Comparison of ENCODE assay signal across 7 cellular contexts in genomic region chr17:82593590-82594087, GRCh38. TPM values are rescaled to one million over a fixed set of nuclear protein-coding genes. Genes with fewer than 3 reads are reported as not detected.
DNase-seq lines count a peak whose midpoint lies in the region; ATAC-seq and TF ChIP-seq lines count a peak whose summit lies in the region.

No MANE protein-coding gene starts in this region.

- no peaks in the 10 kb centered on the region for H3K9me3 Mint-ChIP-seq in activated T-helper 17 cell treated with anti-CD3 and anti-CD28 coated beads, Interleukin-2, amount 50 U/mL, for 72 hours

- H3K36me3 ChIP-seq in iPS-20b (ENCODE audit: insufficient read depth, low read depth, low read length) = peaks cover 50% of the 10 kb centered on the region
- peaks cover 14 to 41% (median 39%) of the 10 kb centered on the region in 4 donors for H3K36me3 ChIP-seq in stomach

- WGBS in stomach, 5 donors = 41 to 54% (median 48%) methylated on average over 15 to 29 of the region's 29 CpGs

- H3K27me3 Mint-ChIP-seq in activated T-helper 17 cell treated with anti-CD3 and anti-CD28 coated beads, Interleukin-2, amount 50 U/mL, for 72 hours = no peaks in the 10 kb centered on the region

- intact Hi-C loops in stomach (cut with DNase I; ENCODE audit: low total_unique reads) = no loop called here

- TF ChIP-seq CTCF in HFF-Myc (IDR thresholded peaks at IDR 0.05; ENCODE audit: low read depth, low read length, missing control alignments) (no peak), stomach (IDR thresholded peaks at IDR 0.05) (no peak)

- peaks cover 10% of the 10 kb centered on the region for H3K4me1 Mint-ChIP-seq in activated T-helper 17 cell treated with anti-CD3 and anti-CD28 coated beads, Interleukin-2, amount 50 U/mL, for 72 hours

- no peak for ATAC-seq in activated T-helper 17 cell treated with anti-CD3 and anti-CD28 coated beads, Interleukin-2, amount 50 U/mL, for 72 hours (replicated peaks)
- ATAC-seq in GM21717 (IDR thresholded peaks at IDR 0.05; ENCODE audit: unreplicated experiment) = no peak

- no peaks in the 10 kb centered on the region for H3K9me3 ChIP-seq in iPS-20b (ENCODE audit: insufficient read depth, low read depth, low read length)
- no peaks in the 10 kb centered on the region for H3K9me3 ChIP-seq in stomach

- TF ChIP-seq EP300 in stomach (IDR thresholded peaks at IDR 0.05) = no peak

- no peak for TF ChIP-seq POLR2A in stomach (IDR thresholded peaks at IDR 0.05)

- no peak overlapping the region for H3K27ac ChIP-seq in iPS-20b (ENCODE audit: low read length)
- H3K27ac ChIP-seq in stomach = peak overlapping the region; percentile 92 to 98 (median 94)

- H3K4me3 Mint-ChIP-seq in activated T-helper 17 cell treated with anti-CD3 and anti-CD28 coated beads, Interleukin-2, amount 50 U/mL, for 72 hours = peak overlapping the region; percentile 59

- DNase-seq in HFF-Myc (ENCODE audit: extremely low read depth, low read depth) (no peak), stomach (no peak), iPS-NIHi11 (ENCODE audit: low spot score) (no peak), CD1c-positive myeloid dendritic cell (ENCODE audit: extremely low spot score) (no peak)

- peaks cover 30% of the 10 kb centered on the region for H3K36me3 Mint-ChIP-seq in activated T-helper 17 cell treated with anti-CD3 and anti-CD28 coated beads, Interleukin-2, amount 50 U/mL, for 72 hours (ENCODE audit: low read depth)

- H3K4me3 ChIP-seq in HFF-Myc (replicated peaks; ENCODE audit: low read depth, low read length) = peak overlapping the region; percentile 54
- H3K4me3 ChIP-seq in iPS-20b (ENCODE audit: low read length) = peak overlapping the region; percentile 53
- H3K4me3 ChIP-seq in stomach = peak overlapping the region; percentile 58 to 64 (median 62)

- peak overlapping the region; percentile 33 for H3K9ac ChIP-seq in iPS-20b (ENCODE audit: low read depth, low read length)

- H3K27ac Mint-ChIP-seq in activated T-helper 17 cell treated with anti-CD3 and anti-CD28 coated beads, Interleukin-2, amount 50 U/mL, for 72 hours = peak overlapping the region; percentile 93

- H3K27me3 ChIP-seq in iPS-20b (ENCODE audit: insufficient read depth, low read length) (no peaks in the 10 kb centered on the region), stomach (no peaks in the 10 kb centered on the region)

- H3K4me1 ChIP-seq in iPS-20b (ENCODE audit: insufficient read depth, low read length) (no peaks in the 10 kb centered on the region), stomach (peaks cover 43 to 84% (median 53%) of the 10 kb centered on the region in 4 donors)

RNA-seq across cellular contexts. Expression of gene WDR45B, which starts 54.6 kb away (rescaled TPM):
- total RNA-seq in activated T-helper 17 cell treated with anti-CD3 and anti-CD28 coated beads, Interleukin-2, amount 50 U/mL, for 72 hours = 100 to 1,000 TPM in 1 of 2 donors, 10 to 100 TPM in 1; 66.0 to 204 TPM
- 100 to 1,000 TPM in 2 of 5 donors, 10 to 100 TPM in 3; 75.3 to 108 (median 92.9) TPM for total RNA-seq in stomach
- polyA plus RNA-seq in stomach = 10 to 100 TPM; 62.8 to 70.7 (median 62.9) TPM
